12 cellular contexts compared by ENCODE assay signal in the genomic region with DNA sequence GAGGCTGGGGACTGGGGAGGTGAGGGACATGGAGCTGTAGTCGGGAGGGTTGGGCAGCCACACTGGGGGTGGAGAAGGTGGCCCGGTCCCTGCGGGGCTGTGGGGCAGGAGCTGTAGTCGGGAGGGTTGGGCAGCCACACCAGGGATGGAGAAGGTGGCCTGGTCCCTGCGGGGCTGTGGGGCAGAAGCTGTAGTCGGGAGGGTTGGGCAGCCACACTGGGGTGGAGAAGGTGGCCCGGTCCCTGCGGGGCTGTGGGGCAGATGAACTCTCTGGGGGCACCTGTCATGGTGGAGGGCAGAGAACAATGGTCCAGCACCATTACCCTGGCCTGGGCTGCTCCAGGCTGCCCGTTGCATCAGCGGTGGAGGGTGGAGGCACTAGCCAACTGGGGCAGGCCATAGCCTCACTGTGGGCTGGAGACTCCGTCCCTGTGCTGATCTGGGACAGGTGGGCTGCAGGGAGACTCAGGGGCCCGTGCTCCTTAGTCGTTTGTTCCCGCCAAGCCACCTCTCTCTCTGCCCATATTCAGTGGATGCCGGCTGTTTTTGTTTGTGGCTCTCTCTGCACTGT. TPM values are rescaled to one million over a fixed set of nuclear protein-coding genes. Genes with fewer than 3 reads are reported as not detected.
DNase-seq lines count a peak whose midpoint lies in the region; ATAC-seq and TF ChIP-seq lines count a peak whose summit lies in the region.
"Had no signal": no experiment of that assay in that cellular context is flagged by ENCODE, and none has a peak within 500 bp of the region (broad histone marks: within the 10 kb centered on the region; RNA-seq: fewer than 3 reads in every experiment).

No MANE protein-coding gene starts in this region.

- peak overlapping the region; percentile 67 for H4K91ac ChIP-seq in trophoblast cell (ENCODE audit: low read depth, low read length)

- H3K9me3 ChIP-seq in heart left ventricle: no peaks in the 10 kb centered on the region
- no peaks in the 10 kb centered on the region for H3K9me3 ChIP-seq in left ventricle myocardium inferior (replicated peaks)
- no peaks in the 10 kb centered on the region for H3K9me3 ChIP-seq in trophoblast cell (ENCODE audit: insufficient read depth, low read depth, low read length)
- H3K9me3 ChIP-seq: A549, neutrophil had no signal

- no peak overlapping the region for H3K9ac ChIP-seq in trophoblast cell (ENCODE audit: low read length)

- no peak overlapping the region for H3K14ac ChIP-seq in trophoblast cell (ENCODE audit: low read length)

- no peak overlapping the region for H4K12ac ChIP-seq in trophoblast cell (ENCODE audit: low read depth, low read length)

- peak overlapping the region; percentile 58 for H3K18ac ChIP-seq in trophoblast cell (ENCODE audit: low read length)

- H4K8ac ChIP-seq in trophoblast cell (ENCODE audit: low read depth, low read length): no peak overlapping the region

- no peaks in the 10 kb centered on the region for H3K27me3 ChIP-seq in heart left ventricle
- no peaks in the 10 kb centered on the region for H3K27me3 ChIP-seq in left ventricle myocardium inferior (ENCODE audit: low read depth)
- no peaks in the 10 kb centered on the region for H3K27me3 ChIP-seq in trophoblast cell (ENCODE audit: insufficient read depth, low read length)
- H3K27me3 ChIP-seq: neutrophil had no signal

- DNase-seq in heart left ventricle (no peak), left cardiac atrium (no peak), left ventricle myocardium inferior (no peak), trophoblast cell (no peak), NCI-H524 (lab: John Stamatoyannopoulos, UW) (no peak), D341Med (ENCODE audit: low spot score) (no peak)
- DNase-seq: activated CD4-positive, CD25-positive, alpha-beta regulatory T cell treated with anti-CD3 and anti-CD28 coated beads, Interleukin-2, amount 50 U/mL, for 72 hours; stimulated activated naive CD4-positive, alpha-beta T cell treated with Interleukin-2 at 50 U/mL for 16 hours had no signal

- intact Hi-C loops in heart left ventricle (cut with DNase I) (loop anchor here in 2 of 10 donors (5.0 kb wide), 1 partner anchor 49 kb away; a partner anchor contains a TSS), left cardiac atrium (cut with DNase I) (no loop called here), left ventricle myocardium inferior (cut with micrococcal nuclease) (no loop called here)

- H3K79me1 ChIP-seq in trophoblast cell (ENCODE audit: low read length): peaks cover 3% of the 10 kb centered on the region

- 82 to 88% (median 83%) methylated on average over 14 to 15 of the region's 15 CpGs for WGBS in heart left ventricle, 4 donors
- no CpG with 5 or more reads among the region's 15 CpGs for WGBS in trophoblast cell (ENCODE audit: extremely low coverage, insufficient coverage, insufficient read length)

- peak overlapping the region; percentile 49 for H2AFZ ChIP-seq in trophoblast cell (ENCODE audit: insufficient read depth, low read length, poor library complexity)

- H3K27ac ChIP-seq in heart left ventricle (peak overlapping the region; percentile 66 to 90 (median 82)), left ventricle myocardium inferior (replicated peaks) (peak overlapping the region; percentile 88), trophoblast cell (ENCODE audit: low read depth, low read length) (no peak overlapping the region)
- H3K27ac ChIP-seq: A549, neutrophil had no signal

- H2BK12ac ChIP-seq in trophoblast cell (ENCODE audit: low read length): peak overlapping the region; percentile 13

- H3K4me1 ChIP-seq in heart left ventricle (peaks cover 0 to 49% (median 32%) of the 10 kb centered on the region in 12 donors), left ventricle myocardium inferior (peaks cover 59% of the 10 kb centered on the region), trophoblast cell (ENCODE audit: control insufficient read depth in 1 of 2, insufficient read depth in 2 of 2, low read length in 2 of 2) (peaks cover 5 to 16% of the 10 kb centered on the region in 2 experiments)
- H3K4me1 ChIP-seq: A549 had no signal

- H3K4ac ChIP-seq in trophoblast cell (ENCODE audit: low read depth, low read length): peak overlapping the region; percentile 84

- no peak for TF ChIP-seq POLR2A in heart left ventricle (IDR thresholded peaks at IDR 0.05)

- H3K4me3 ChIP-seq in heart left ventricle: peak overlapping the region in 8 of 12 donors; percentile 2 to 32 (median 14)
- peak overlapping the region; percentile 49 for H3K4me3 ChIP-seq in left ventricle myocardium inferior
- no peak overlapping the region for H3K4me3 ChIP-seq in trophoblast cell (ENCODE audit: low read depth, low read length)
- H3K4me3 ChIP-seq: A549 had no signal

- TF ChIP-seq CTCF in heart left ventricle (IDR thresholded peaks at IDR 0.05) (no peak), left ventricle myocardium inferior (IDR thresholded peaks at IDR 0.05; ENCODE audit: borderline replicate concordance) (no peak)

- H3K4me2 ChIP-seq in trophoblast cell (ENCODE audit: low read length): no peak overlapping the region
- H3K4me2 ChIP-seq: A549 had no signal

- H3K79me2 ChIP-seq in trophoblast cell (ENCODE audit: control insufficient read depth, insufficient read depth, low read length, poor library complexity): peaks cover 12% of the 10 kb centered on the region

- ATAC-seq in heart left ventricle (peak in 3 of 4 donors; percentile 1 to 10 (median 6)), left cardiac atrium (no peak), GM18867 (IDR thresholded peaks at IDR 0.05; ENCODE audit: unreplicated experiment) (no peak), HG03520 (IDR thresholded peaks at IDR 0.05; ENCODE audit: unreplicated experiment) (no peak)
- ATAC-seq: A549 had no signal

- no peaks in the 10 kb centered on the region for H3K36me3 ChIP-seq in heart left ventricle
- H3K36me3 ChIP-seq in left ventricle myocardium inferior: no peaks in the 10 kb centered on the region
- no peaks in the 10 kb centered on the region for H3K36me3 ChIP-seq in trophoblast cell (ENCODE audit: control insufficient read depth in 1 of 2, insufficient read depth in 2 of 2, low read length in 2 of 2)
- H3K36me3 ChIP-seq: neutrophil had no signal

- H2BK120ac ChIP-seq in trophoblast cell (ENCODE audit: insufficient read depth, low read length, poor library complexity): peak overlapping the region; percentile 35

- H2BK5ac ChIP-seq in trophoblast cell (ENCODE audit: low read depth, low read length, poor library complexity): no peak overlapping the region

- peak overlapping the region; percentile 52 for H2AK5ac ChIP-seq in trophoblast cell (ENCODE audit: low read length)

- H3K23ac ChIP-seq in trophoblast cell (ENCODE audit: low read length): no peak overlapping the region

RNA-seq across cellular contexts. Expression of a gene that starts 51.4 kb away (rescaled TPM):
- total RNA-seq in heart left ventricle: 100 to 1,000 TPM in 5 of 9 donors, 10 to 100 TPM in 4; 51.4 to 146 (median 110) TPM
- 10 to 100 TPM; 20.5 to 91.2 TPM for polyA plus RNA-seq in heart left ventricle
- 10 to 100 TPM; 58.5 to 69.9 TPM for total RNA-seq in left cardiac atrium
- 106 TPM for total RNA-seq in left ventricle myocardium inferior
- polyA plus RNA-seq in trophoblast cell (2013): 28.9 and 29.2 TPM in 2 replicates

Comparison
In these comparisons a context has a peak if more than half of its experiments do, and no peak if none do; other contexts are left out.
1. ATAC-seq: peak in heart left ventricle (3 of 4); none in left cardiac atrium (0 of 2), GM18867 (single experiment) and HG03520 (single experiment).